8 cellular contexts compared by ENCODE assay signal in the genomic region with DNA sequence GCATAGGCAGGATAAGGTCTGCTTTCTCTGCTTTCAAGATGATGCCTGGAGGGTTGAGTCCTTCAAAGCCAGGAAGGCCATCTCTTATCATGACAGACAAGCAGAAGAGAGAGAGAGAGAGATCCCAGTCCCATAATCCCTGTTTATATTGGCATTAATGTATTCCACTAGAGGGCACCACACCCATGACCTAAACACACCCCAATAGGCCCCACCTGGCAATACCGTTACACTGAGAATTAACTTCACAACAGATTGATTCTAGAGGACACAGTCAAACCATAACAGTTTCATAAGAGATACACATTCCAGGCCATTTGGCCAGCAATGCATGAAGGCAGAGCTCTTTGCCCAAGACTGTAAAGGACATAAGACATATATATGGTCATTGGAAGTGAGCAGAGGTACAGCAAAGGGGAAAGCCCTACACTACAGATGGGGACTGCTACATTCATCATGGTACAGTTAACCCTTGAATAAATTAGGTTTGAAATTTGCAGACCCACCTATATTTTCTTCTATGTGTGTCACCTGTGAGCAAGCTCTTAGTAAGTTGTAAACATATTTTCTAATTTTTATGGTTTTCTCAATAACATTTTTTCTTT.
A peak's percentile ranks its signal among the peaks of the same experiment; 100 is the strongest.
DNase-seq lines count a peak whose midpoint lies in the region; ATAC-seq and TF ChIP-seq lines count a peak whose summit lies in the region.

No MANE protein-coding gene starts in this region.

- 19% methylated on average over 1 of the region's 1 CpG; no CpG with 5 or more reads in 1 of the 2 donors for WGBS in transverse colon (ENCODE audit: low coverage in 1 of 2), 2 donors

- peak; percentile 82 for DNase-seq in NAMALWA (ENCODE audit: low spot score)
- DNase-seq in germinal center (ENCODE audit: low spot score) = peak; percentile 65
- DNase-seq in Peyer's patch = no peak
- DNase-seq in transverse colon = no peak

- ATAC-seq in GM18907 (IDR thresholded peaks at IDR 0.05; ENCODE audit: unreplicated experiment) (peak; percentile 90), HG03196 (IDR thresholded peaks at IDR 0.05; ENCODE audit: unreplicated experiment) (no peak), GM21737 (IDR thresholded peaks at IDR 0.05; ENCODE audit: unreplicated experiment) (no peak)

- TF ChIP-seq CTCF in C4-2B (conservative IDR thresholded peaks at IDR 0.05) = peak; percentile 54
- TF ChIP-seq CTCF in Peyer's patch (IDR thresholded peaks at IDR 0.05) = peak in 3 of 6 experiments; percentile 10 to 26 (median 17)
- no peak for TF ChIP-seq CTCF in transverse colon (IDR thresholded peaks at IDR 0.05)

- H3K4me3 ChIP-seq in Peyer's patch (no peak overlapping the region), transverse colon (no peak overlapping the region)

- H3K9me3 ChIP-seq in Peyer's patch = no peaks in the 10 kb centered on the region
- no peaks in the 10 kb centered on the region for H3K9me3 ChIP-seq in transverse colon

- H3K4me1 ChIP-seq in Peyer's patch (no peaks in the 10 kb centered on the region), transverse colon (no peaks in the 10 kb centered on the region)

- intact Hi-C loops in transverse colon (cut with DNase I; ENCODE audit: low total_unique reads) = no loop called here

- TF ChIP-seq EP300 in transverse colon (IDR thresholded peaks at IDR 0.05; ENCODE audit: low read depth) = no peak

- no peaks in the 10 kb centered on the region for H3K36me3 ChIP-seq in Peyer's patch
- no peaks in the 10 kb centered on the region for H3K36me3 ChIP-seq in transverse colon

- TF ChIP-seq POLR2A in Peyer's patch (IDR thresholded peaks at IDR 0.05) = no peak
- TF ChIP-seq POLR2A in transverse colon (IDR thresholded peaks at IDR 0.05) = no peak

- H3K27ac ChIP-seq in C4-2B (no peak overlapping the region), Peyer's patch (no peak overlapping the region), transverse colon (no peak overlapping the region)

- H3K27me3 ChIP-seq in Peyer's patch (no peaks in the 10 kb centered on the region), transverse colon (no peaks in the 10 kb centered on the region)

- in situ Hi-C loops in transverse colon (cut with MboI; ENCODE audit: low pct_ligation_motif_present in 1 of 4, low pct_unique_long_range_greater_than_20kb in 1 of 4, low sequenced_read_pairs in 3 of 4) = no loop called here

Comparison
In these comparisons a context has a peak if more than half of its experiments do, and no peak if none do; other contexts are left out.
1. DNase-seq: peak in NAMALWA (single experiment) and germinal center (single experiment); none in Peyer's patch (0 of 3) and transverse colon (single experiment).